13 cellular contexts compared by ENCODE assay signal in the genomic region with DNA sequence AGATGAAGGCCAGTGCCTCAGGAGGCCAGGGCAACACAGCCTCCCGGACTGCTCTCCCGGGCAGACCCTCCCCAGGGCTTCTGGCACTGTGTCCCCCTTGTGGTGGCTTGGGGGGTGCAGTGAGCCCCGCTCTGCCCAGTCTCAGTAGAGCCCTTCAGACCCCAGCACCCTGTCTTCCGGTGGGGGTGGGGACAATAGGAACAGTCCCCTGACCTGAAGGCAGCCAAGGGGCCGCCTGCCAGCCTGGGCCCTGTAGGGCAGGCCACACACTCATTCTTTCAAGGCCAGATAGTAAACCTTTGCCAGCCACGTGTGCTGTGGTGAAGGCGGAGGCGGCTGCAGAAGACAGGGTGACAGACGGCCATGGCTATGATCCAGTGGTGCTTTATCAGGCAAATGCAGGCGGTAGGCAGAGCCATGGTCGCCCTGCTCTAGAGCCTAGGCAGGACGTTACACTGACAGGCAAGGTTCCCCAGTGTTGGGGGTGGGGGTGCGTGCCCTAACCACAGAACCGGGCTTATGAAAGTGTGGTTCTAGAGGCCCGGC. TPM values are rescaled to one million over a fixed set of nuclear protein-coding genes. Genes with fewer than 3 reads are reported as not detected.
DNase-seq lines count a peak whose midpoint lies in the region; ATAC-seq, FAIRE-seq and TF ChIP-seq lines count a peak whose summit lies in the region.
"Had no signal": no experiment of that assay in that cellular context is flagged by ENCODE, and none has a peak within 500 bp of the region (broad histone marks: within the 10 kb centered on the region; RNA-seq: fewer than 3 reads in every experiment).

No MANE protein-coding gene starts in this region.

- no peaks in the 10 kb centered on the region for H3K4me1 ChIP-seq in GM12878 (ENCODE audit: control insufficient read depth, insufficient read depth, low read length)
- H3K4me1 ChIP-seq in stomach, result peaks cover 39 to 87% (median 67%) of the 10 kb centered on the region in 4 donors
- H3K4me1 ChIP-seq: Caco-2, SJCRH30 had no signal

- no peak overlapping the region for H3K9ac ChIP-seq in GM12878 (ENCODE audit: control insufficient read depth, insufficient read depth, low read length)
- H3K9ac ChIP-seq: GM23248 had no signal

- RAD21 ChIA-PET in GM12878 (lab: Charles Lee; ENCODE audit: unreplicated experiment), result no interaction called here

- DNase-seq in HUDEP-2 (lab: John Stamatoyannopoulos, UW; ENCODE audit: unreplicated experiment in 76 of 76) (peak in 75 of 76 experiments; percentile 57 to 99 (median 95)), GM12878 (ENCODE audit: low read depth, low spot score) (no peak), left cardiac atrium (peak; percentile 61), stomach (peak; percentile 74), A172 (ENCODE audit: low spot score) (no peak), NCI-H1092 treated with DMSO at 0.1 percent for 48 hours (lab: John Stamatoyannopoulos, UW) (no peak)
- DNase-seq: activated B cell treated with CpG ODN at 0.5 μM for 24 hours, Caco-2, GM23248, NCI-H187 treated with DMSO at 0.1 percent for 48 hours, NCI-H774, SJCRH30 had no signal

- TF ChIP-seq EP300 in GM12878 (IDR thresholded peaks at IDR 0.05; ENCODE audit: borderline replicate concordance in 1 of 2, control insufficient read depth in 1 of 2, low read depth in 2 of 2, low read length in 2 of 2) (no peak), stomach (IDR thresholded peaks at IDR 0.05) (no peak)

- SMC1A ChIA-PET in GM12878 (lab: Charles Lee; ENCODE audit: uncharacterized antibody, unreplicated experiment), result no interaction called here

- H3K4me3 ChIP-seq in GM12878 (no peak overlapping the region), stomach (no peak overlapping the region)
- H3K4me3 ChIP-seq: GM23248, SJCRH30 had no signal

- POLR2A ChIA-PET in GM12878 (lab: Charles Lee), result no interaction called here

- H3K27ac ChIP-seq in GM12878 (ENCODE audit: control insufficient read depth, insufficient read depth) (no peak overlapping the region), stomach (peak overlapping the region in 3 of 5 donors; percentile 40 to 69 (median 40))
- H3K27ac ChIP-seq: GM23248, SJCRH30 had no signal

- H4K20me1 ChIP-seq in GM12878 (ENCODE audit: control insufficient read depth, insufficient read depth), result no peaks in the 10 kb centered on the region

- TF ChIP-seq POLR2A in GM12878 (IDR thresholded peaks at IDR 0.05; ENCODE audit: low read depth, low read length), result no peak
- TF ChIP-seq POLR2A in stomach (IDR thresholded peaks at IDR 0.05), result no peak

- no peaks in the 10 kb centered on the region for H3K79me2 ChIP-seq in GM12878 (ENCODE audit: control insufficient read depth, insufficient read depth, low read length)

- H3K27me3 ChIP-seq in GM12878 (replicated peaks in 1 of 2; ENCODE audit: control insufficient read depth in 2 of 2, insufficient read depth in 2 of 2, low read length in 1 of 2), result no peaks in the 10 kb centered on the region
- no peaks in the 10 kb centered on the region for H3K27me3 ChIP-seq in stomach
- H3K27me3 ChIP-seq: SJCRH30 had no signal

- WGBS in GM12878 (ENCODE audit: insufficient coverage, insufficient replicate concordance, low lambda C conversion rate, missing lambda C conversion rate), result 87% methylated on average over 15 of the region's 15 CpGs
- 35 to 63% (median 52%) methylated on average over 9 to 15 of the region's 15 CpGs for WGBS in stomach, 5 donors

- BruUV-seq in GM12878 (replicated peaks; lab: Mats Ljungman, UMichigan), result no TSS peak

- intact Hi-C loops in GM12878 (cut with micrococcal nuclease; ENCODE audit: unreplicated experiment) (no loop called here), left cardiac atrium (cut with DNase I) (no loop called here), stomach (cut with DNase I; ENCODE audit: low total_unique reads) (no loop called here)

- TF ChIP-seq CTCF in GM12878 (IDR thresholded peaks at IDR 0.05 in 2 of 3, conservative IDR thresholded peaks at IDR 0.05 in 1 of 3; ENCODE audit: control insufficient read depth in 2 of 3, extremely low read depth in 1 of 3, insufficient read depth in 1 of 3, low read depth in 3 of 3, low read length in 3 of 3) (no peak), stomach (IDR thresholded peaks at IDR 0.05) (no peak)

- no peak for TF ChIP-seq RAD21 in GM12878 (IDR thresholded peaks at IDR 0.05; ENCODE audit: insufficient read depth, low read depth, low read length)

- CTCF ChIA-PET in GM12878 (lab: Yijun Ruan, JAX), result no interaction called here

- no peak for FAIRE-seq in GM12878 (lab: Jason Lieb, UNC)

- peaks cover 3 to 13% of the 10 kb centered on the region in 2 experiments; a peak in 3 of 4 replicates for H3K36me3 ChIP-seq in GM12878 (ENCODE audit: control insufficient read depth in 2 of 2, insufficient read depth in 2 of 2, low read length in 1 of 2)
- H3K36me3 ChIP-seq in stomach, result peaks cover 45 to 96% (median 86%) of the 10 kb centered on the region in 4 donors

- no peak overlapping the region for H2AFZ ChIP-seq in GM12878 (ENCODE audit: control insufficient read depth, low read depth, low read length)
- H2AFZ ChIP-seq: GM23248 had no signal

- in situ Hi-C loops in GM12878 (cut with MboI), result no loop called here

- no peak overlapping the region for H3K4me2 ChIP-seq in GM12878 (ENCODE audit: control insufficient read depth, insufficient read depth)

- H3K9me3 ChIP-seq in GM12878 (replicated peaks; ENCODE audit: control insufficient read depth, insufficient read depth, low read length) (no peaks in the 10 kb centered on the region), stomach (no peaks in the 10 kb centered on the region)
- H3K9me3 ChIP-seq: Caco-2, SJCRH30 had no signal

- peak; percentile 21; the same call in 1 of the 3 replicates for ATAC-seq in GM12878
- peak; percentile 78 to 85 for ATAC-seq in left cardiac atrium
- ATAC-seq in HG02884 (IDR thresholded peaks at IDR 0.05; ENCODE audit: unreplicated experiment), result no peak

TF ChIP-seq in GM12878, 131 proteins besides CTCF, POLR2A, EP300 and RAD21 (continues in another document):
- TF ChIP-seq KLF5 (IDR thresholded peaks at IDR 0.05; ENCODE audit: partially characterized antibody) (no peak), BCL11A (IDR thresholded peaks at IDR 0.05; ENCODE audit: low read depth, low read length) (no peak), ZNF622 (IDR thresholded peaks at IDR 0.05) (no peak), NFYA (IDR thresholded peaks at IDR 0.05; ENCODE audit: borderline replicate concordance, low read depth, low read length) (no peak), POU2F2 (IDR thresholded peaks at IDR 0.05; ENCODE audit: borderline replicate concordance, low read depth, low read length) (no peak), IKZF1 (conservative IDR thresholded peaks at IDR 0.05) (no peak), BMI1 (IDR thresholded peaks at IDR 0.05; ENCODE audit: borderline replicate concordance) (no peak)

RNA-seq across cellular contexts. Expression of a gene that starts 15.0 kb away (rescaled TPM):
- total RNA-seq in GM12878 (2013; cell fraction: nucleolus; rRNA removed), result 39.5 and 43.2 TPM in 2 replicates
- total RNA-seq in GM12878 (2014; rRNA removed) (12.1 and 13.4 TPM in 2 replicates), GM12878 (2014; rRNA removed; fragmentation: Illumina TruSeq; extraction: Trizol) (8.3 and 9.3 TPM in 2 replicates), GM12878 (2021) (12.1 and 16.9 TPM in 2 replicates), left cardiac atrium (10 to 100 TPM; 47.0 to 48.7 TPM), stomach (100 to 1,000 TPM in 2 of 5 donors, 10 to 100 TPM in 3; 28.0 to 150 (median 64.8) TPM)
- 8.6 TPM for polyA plus RNA-seq in GM12878 (2011; ENCODE audit: low read depth)
- polyA plus RNA-seq in GM12878 (2011; rRNA removed) (17.4 and 21.7 TPM in 2 replicates), GM12878 (2014; fragmentation: Illumina TruSeq; extraction: Trizol) (7.9 and 9.1 TPM in 2 replicates), GM12878 (2014; fragmentation: Nextera tagmentation; extraction: Ambion mirVana) (1 to 10 TPM in 1 of 2 experiments, under 1 TPM in 1; 0.79 to 3.1 TPM), GM12878 (2014; rRNA removed) (20.6 and 21.8 TPM in 2 replicates), GM12878 (2016; fragmentation: Nextera tagmentation; extraction: Ambion mirVana) (10 to 100 TPM; 15.5 to 20.7 TPM), stomach (10 to 100 TPM; 51.9 to 95.5 (median 81.0) TPM)
- polyA plus RNA-seq in GM12878 (2011; cell fraction: cytosol; rRNA removed), result 25.4 and 25.9 TPM in 2 replicates
- polyA plus RNA-seq in GM12878 (2011; cell fraction: nucleus; rRNA removed), result 37.3 and 44.3 TPM in 2 replicates
- 14.3 and 19.3 TPM in 2 replicates for polyA plus RNA-seq in GM12878 (2012)
- polyA minus RNA-seq in GM12878 (2011; rRNA and poly(A)+ RNA removed), result 7.6 and 14.9 TPM in 2 replicates
- polyA minus RNA-seq in GM12878 (2011; cell fraction: cytosol; rRNA and poly(A)+ RNA removed), result 7.2 and 9.5 TPM in 2 replicates
- polyA minus RNA-seq in GM12878 (2011; cell fraction: nucleus; rRNA and poly(A)+ RNA removed), result 8.5 and 17.4 TPM in 2 replicates
- total RNA-seq in A172 (2014; rRNA removed; shearing (Covaris generic)), result 47.5 and 57.4 TPM in 2 replicates

RNA-seq across cellular contexts. Expression of a gene that starts 15.3 kb away (rescaled TPM):
- 37.4 and 45.4 TPM in 2 replicates for total RNA-seq in GM12878 (2013; cell fraction: nucleolus; rRNA removed)
- 48.2 and 50.9 TPM in 2 replicates for total RNA-seq in GM12878 (2014; rRNA removed)
- total RNA-seq in GM12878 (2014; rRNA removed; fragmentation: Illumina TruSeq; extraction: Trizol), result 24.1 and 28.6 TPM in 2 replicates
- total RNA-seq in GM12878 (2021), result 35.8 and 44.8 TPM in 2 replicates
- 16.1 TPM for polyA plus RNA-seq in GM12878 (2011; ENCODE audit: low read depth)
- polyA plus RNA-seq in GM12878 (2011; rRNA removed), result 19.0 and 25.6 TPM in 2 replicates
- 26.5 and 28.3 TPM in 2 replicates for polyA plus RNA-seq in GM12878 (2011; cell fraction: cytosol; rRNA removed)
- 52.9 and 76.1 TPM in 2 replicates for polyA plus RNA-seq in GM12878 (2011; cell fraction: nucleus; rRNA removed)
- polyA plus RNA-seq in GM12878 (2012), result 15.1 and 18.3 TPM in 2 replicates
- polyA plus RNA-seq in GM12878 (2014; fragmentation: Illumina TruSeq; extraction: Trizol), result 52.0 and 55.3 TPM in 2 replicates
- under 1 TPM; 0.37 to 0.60 TPM for polyA plus RNA-seq in GM12878 (2014; fragmentation: Nextera tagmentation; extraction: Ambion mirVana)
- 40.9 and 45.1 TPM in 2 replicates for polyA plus RNA-seq in GM12878 (2014; rRNA removed)
- polyA plus RNA-seq in GM12878 (2016; fragmentation: Nextera tagmentation; extraction: Ambion mirVana), result 10 to 100 TPM; 24.2 to 25.0 TPM
- 12.0 and 19.9 TPM in 2 replicates for polyA minus RNA-seq in GM12878 (2011; rRNA and poly(A)+ RNA removed)
- 12.7 and 13.5 TPM in 2 replicates for polyA minus RNA-seq in GM12878 (2011; cell fraction: cytosol; rRNA and poly(A)+ RNA removed)
- polyA minus RNA-seq in GM12878 (2011; cell fraction: nucleus; rRNA and poly(A)+ RNA removed), result 13.5 and 26.3 TPM in 2 replicates
- total RNA-seq in left cardiac atrium, result 1 to 10 TPM; 3.8 to 4.4 TPM
- total RNA-seq in stomach, result 10 to 100 TPM in 2 of 5 donors, 1 to 10 TPM in 3; 2.6 to 70.1 (median 7.0) TPM
- 1 to 10 TPM; 3.5 to 6.2 (median 3.8) TPM for polyA plus RNA-seq in stomach
- 24.4 and 24.5 TPM in 2 replicates for total RNA-seq in A172 (2014; rRNA removed; shearing (Covaris generic))

Comparison
In these comparisons a context has a peak if more than half of its experiments do, and no peak if none do; other contexts are left out.
1. DNase-seq: peak in HUDEP-2 (75 of 76), left cardiac atrium (single experiment) and stomach (single experiment); none in GM12878 (single experiment), A172 (single experiment) and NCI-H1092 treated with DMSO at 0.1 percent for 48 hours (single experiment).